Comparison of ENCODE assay signal across 14 cellular contexts in genomic region chr5:83688321-83688720, GRCh38.
DNase-seq lines count a peak whose midpoint lies in the region.
"Had no signal": no experiment of that assay in that cellular context is flagged by ENCODE, and none has a peak within 500 bp of the region (broad histone marks: within the 10 kb centered on the region; RNA-seq: fewer than 3 reads in every experiment).

No MANE protein-coding gene starts in this region.

- H3K4me3 Mint-ChIP-seq in T-helper 2 cell treated with Interferon-gamma antibody and Interleukin-4, amounts not matched to agents 5 μg/mL and 100 μg/mL, for 36 hours = no peak overlapping the region
- H3K4me3 Mint-ChIP-seq: CD14-positive monocyte; CD4-positive, alpha-beta memory T cell had no signal

- H3K9me3 Mint-ChIP-seq in T-helper 2 cell treated with Interferon-gamma antibody and Interleukin-4, amounts not matched to agents 5 μg/mL and 100 μg/mL, for 36 hours = no peaks in the 10 kb centered on the region

- no peaks in the 10 kb centered on the region for H3K36me3 Mint-ChIP-seq in T-helper 2 cell treated with Interferon-gamma antibody and Interleukin-4, amounts not matched to agents 5 μg/mL and 100 μg/mL, for 36 hours (ENCODE audit: low read depth)
- H3K36me3 Mint-ChIP-seq: CD14-positive monocyte; CD4-positive, alpha-beta memory T cell had no signal

- H3K27me3 Mint-ChIP-seq in T-helper 2 cell treated with Interferon-gamma antibody and Interleukin-4, amounts not matched to agents 5 μg/mL and 100 μg/mL, for 36 hours (ENCODE audit: low read depth) = no peaks in the 10 kb centered on the region

- H3K27ac Mint-ChIP-seq in T-helper 2 cell treated with Interferon-gamma antibody and Interleukin-4, amounts not matched to agents 5 μg/mL and 100 μg/mL, for 36 hours = no peak overlapping the region
- H3K27ac Mint-ChIP-seq: CD14-positive monocyte; CD4-positive, alpha-beta memory T cell had no signal

- DNase-seq in NCI-H446 (lab: John Stamatoyannopoulos, UW) (peak; percentile 19 to 73), epidermal melanocyte (ENCODE audit: insufficient read length, low spot score) (peak; percentile 21), globus pallidus (ENCODE audit: low spot score) (peak; percentile 8), DMS79 treated with DMSO at 0.1 percent for 48 hours (lab: John Stamatoyannopoulos, UW) (no peak), NCI-H2081 treated with DMSO at 0.1 percent for 48 hours (lab: John Stamatoyannopoulos, UW) (no peak), NCI-H1436 treated with DMSO at 0.1 percent for 48 hours (lab: John Stamatoyannopoulos, UW) (no peak)
- DNase-seq in T-helper 2 cell treated with Interferon-gamma antibody and Interleukin-4, amounts not matched to agents 5 μg/mL and 100 μg/mL, for 36 hours (ENCODE audit: low spot score) = no peak
- DNase-seq: ACHN; AML-193; Calu3; CD4-positive, alpha-beta memory T cell; DND-41; EL had no signal

- H3K4me1 Mint-ChIP-seq in T-helper 2 cell treated with Interferon-gamma antibody and Interleukin-4, amounts not matched to agents 5 μg/mL and 100 μg/mL, for 36 hours (ENCODE audit: low read depth) = no peaks in the 10 kb centered on the region
- H3K4me1 Mint-ChIP-seq: CD14-positive monocyte; CD4-positive, alpha-beta memory T cell had no signal

Comparison
In these comparisons a context has a peak if more than half of its experiments do, and no peak if none do; other contexts are left out.
1. DNase-seq: peak in NCI-H446 (2 of 2), epidermal melanocyte (single experiment) and globus pallidus (single experiment); none in T-helper 2 cell treated with Interferon-gamma antibody and Interleukin-4, amounts not matched to agents 5 μg/mL and 100 μg/mL, for 36 hours (single experiment), DMS79 treated with DMSO at 0.1 percent for 48 hours (single experiment), NCI-H2081 treated with DMSO at 0.1 percent for 48 hours (single experiment) and NCI-H1436 treated with DMSO at 0.1 percent for 48 hours (single experiment).